30 cellular contexts compared by ENCODE assay signal in the genomic region with DNA sequence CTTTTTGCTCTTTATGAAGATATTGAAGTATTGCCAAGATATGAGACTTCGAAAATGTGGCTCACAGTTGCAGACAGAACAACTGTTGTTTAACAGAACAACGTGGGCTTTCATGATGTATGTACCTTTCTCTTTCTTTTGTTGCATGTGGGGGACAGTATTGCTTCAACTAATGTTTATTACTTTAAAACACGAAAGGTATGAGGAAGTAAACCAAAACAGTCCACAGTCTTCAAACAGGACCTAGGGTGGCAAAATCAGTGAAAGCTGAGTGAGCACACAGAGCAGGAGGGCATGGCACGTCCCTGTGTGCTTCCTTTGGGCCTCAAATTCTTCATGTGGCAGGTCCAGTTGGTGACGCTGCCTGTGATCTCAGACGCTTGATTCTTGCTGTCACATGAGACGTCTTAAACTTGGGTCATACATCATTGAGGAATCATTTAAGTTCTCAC. TPM values are rescaled to one million over a fixed set of nuclear protein-coding genes. Genes with fewer than 3 reads are reported as not detected.
DNase-seq lines count a peak whose midpoint lies in the region; TF ChIP-seq lines count a peak whose summit lies in the region.
"Had no signal": no experiment of that assay in that cellular context is flagged by ENCODE, and none has a peak within 500 bp of the region (broad histone marks: within the 10 kb centered on the region; RNA-seq: fewer than 3 reads in every experiment).

No MANE protein-coding gene starts in this region.

- no peak overlapping the region for H3K4me3 Mint-ChIP-seq in nephron progenitor cell
- no peak overlapping the region for H3K4me3 Mint-ChIP-seq in type B pancreatic cell
- H3K4me3 Mint-ChIP-seq: activated CD8-positive, alpha-beta memory T cell treated with anti-CD3 and anti-CD28 coated beads, Interleukin-2, amount 10 ng/mL, durations not matched to agents 7 days and 5 days; stimulated activated naive CD8-positive, alpha-beta T cell treated with anti-CD3 and anti-CD28 coated beads, Interleukin-15, amount 100 ng/mL, for 72 hours had no signal

- no peak overlapping the region for H3K4me3 ChIP-seq in dorsolateral prefrontal cortex
- H3K4me3 ChIP-seq: adrenal gland, Peyer's patch, tibial artery had no signal

- no peaks in the 10 kb centered on the region for H3K27me3 ChIP-seq in dorsolateral prefrontal cortex
- H3K27me3 ChIP-seq: adrenal gland, brain microvascular endothelial cell, Peyer's patch, tibial artery had no signal

- H3K27ac ChIP-seq in dorsolateral prefrontal cortex = peak overlapping the region in 33 of 59 donors; percentile 2 to 66 (median 33)
- H3K27ac ChIP-seq: brain microvascular endothelial cell, Peyer's patch, tibial artery, WERI-Rb-1 had no signal

- H3K27me3 Mint-ChIP-seq in nephron progenitor cell (ENCODE audit: low read depth, poor library complexity) (no peaks in the 10 kb centered on the region), type B pancreatic cell (no peaks in the 10 kb centered on the region)
- H3K27me3 Mint-ChIP-seq: activated CD8-positive, alpha-beta memory T cell treated with anti-CD3 and anti-CD28 coated beads, Interleukin-2, amount 10 ng/mL, durations not matched to agents 7 days and 5 days; stimulated activated naive CD8-positive, alpha-beta T cell treated with anti-CD3 and anti-CD28 coated beads, Interleukin-15, amount 100 ng/mL, for 72 hours had no signal

- DNase-seq in NCI-H1048 (lab: John Stamatoyannopoulos, UW) (peak; percentile 77), dorsolateral prefrontal cortex (no peak), nephron progenitor cell (no peak), type B pancreatic cell (ENCODE audit: extremely low spot score, unreplicated experiment) (no peak), D341Med (ENCODE audit: low spot score) (no peak), NCI-H446 (lab: John Stamatoyannopoulos, UW) (no peak), DMS153 (lab: John Stamatoyannopoulos, UW) (no peak)
- DNase-seq: activated CD4-positive, alpha-beta T cell treated with anti-CD3 and anti-CD28 coated beads, Interleukin-2, amount 50 U/mL, for 1 hour; activated CD8-positive, alpha-beta memory T cell treated with anti-CD3 and anti-CD28 coated beads, Interleukin-2, amount 10 ng/mL, durations not matched to agents 7 days and 5 days; activated naive CD4-positive, alpha-beta T cell; activated T-cell treated with anti-CD3 and anti-CD28 coated beads, Interleukin-2, amount 50 U/mL, for 48 hours; brain microvascular endothelial cell; DMS 273 treated with DMSO at 0.1 percent for 48 hours; effector CD8-positive, alpha-beta T cell; foreskin fibroblast; GOT3; left cardiac atrium; mesendoderm; NCI-H1105 treated with DMSO at 0.1 percent for 48 hours; NCI-H1930; NCI-H526; nucleus accumbens; Peyer's patch; SHP77 treated with DMSO at 0.1 percent for 48 hours; stimulated activated naive CD8-positive, alpha-beta T cell treated with anti-CD3 and anti-CD28 coated beads, Interleukin-15, amount 100 ng/mL, for 72 hours; SW 1271; T1000; tibial artery; WERI-Rb-1 had no signal

- H3K9me3 Mint-ChIP-seq in nephron progenitor cell (no peaks in the 10 kb centered on the region), type B pancreatic cell (no peaks in the 10 kb centered on the region)
- H3K9me3 Mint-ChIP-seq: stimulated activated naive CD8-positive, alpha-beta T cell treated with anti-CD3 and anti-CD28 coated beads, Interleukin-15, amount 100 ng/mL, for 72 hours had no signal

- intact Hi-C loops in dorsolateral prefrontal cortex (cut with DNase I) = no loop called here

- peak overlapping the region; percentile 92 for H3K27ac Mint-ChIP-seq in nephron progenitor cell
- H3K27ac Mint-ChIP-seq in type B pancreatic cell = peak overlapping the region; percentile 50
- H3K27ac Mint-ChIP-seq: activated CD8-positive, alpha-beta memory T cell treated with anti-CD3 and anti-CD28 coated beads, Interleukin-2, amount 10 ng/mL, durations not matched to agents 7 days and 5 days had no signal

- H3K36me3 Mint-ChIP-seq in nephron progenitor cell (ENCODE audit: low read depth) = peaks cover 45% of the 10 kb centered on the region
- peaks cover 14% of the 10 kb centered on the region for H3K36me3 Mint-ChIP-seq in type B pancreatic cell

- peaks cover 23% of the 10 kb centered on the region for H3K4me1 Mint-ChIP-seq in nephron progenitor cell
- peaks cover 3% of the 10 kb centered on the region for H3K4me1 Mint-ChIP-seq in type B pancreatic cell (ENCODE audit: unreplicated experiment)
- H3K4me1 Mint-ChIP-seq: activated CD8-positive, alpha-beta memory T cell treated with anti-CD3 and anti-CD28 coated beads, Interleukin-2, amount 10 ng/mL, durations not matched to agents 7 days and 5 days; stimulated activated naive CD8-positive, alpha-beta T cell treated with anti-CD3 and anti-CD28 coated beads, Interleukin-15, amount 100 ng/mL, for 72 hours had no signal

- TF ChIP-seq CTCF in dorsolateral prefrontal cortex (IDR thresholded peaks at IDR 0.05 in 54 of 56, conservative IDR thresholded peaks at IDR 0.05 in 2 of 56; ENCODE audit: low read depth in 1 of 56, partially characterized antibody in 56 of 56) = no peak
- TF ChIP-seq CTCF in nephron progenitor cell (IDR thresholded peaks at IDR 0.05) = no peak
- no peak for TF ChIP-seq CTCF in type B pancreatic cell (conservative IDR thresholded peaks at IDR 0.05)

RNA-seq across cellular contexts. Expression of gene CHAF1B, which starts 7.8 kb away (rescaled TPM):
- total RNA-seq in dorsolateral prefrontal cortex = 10 to 100 TPM in 2 of 120 experiments, 1 to 10 TPM in 118; 1.9 to 11.4 (median 5.9) TPM
- 7.4 and 17.1 TPM in 2 replicates for total RNA-seq in type B pancreatic cell (ENCODE audit: low replicate concordance)

RNA-seq across cellular contexts. Expression of gene MORC3, which starts 57.4 kb away (rescaled TPM):
- 10 to 100 TPM; 31.4 to 60.6 (median 43.0) TPM for total RNA-seq in dorsolateral prefrontal cortex
- 23.6 and 26.9 TPM in 2 replicates for total RNA-seq in type B pancreatic cell (ENCODE audit: low replicate concordance)
